9 cellular contexts compared by ENCODE assay signal in the genomic region with DNA sequence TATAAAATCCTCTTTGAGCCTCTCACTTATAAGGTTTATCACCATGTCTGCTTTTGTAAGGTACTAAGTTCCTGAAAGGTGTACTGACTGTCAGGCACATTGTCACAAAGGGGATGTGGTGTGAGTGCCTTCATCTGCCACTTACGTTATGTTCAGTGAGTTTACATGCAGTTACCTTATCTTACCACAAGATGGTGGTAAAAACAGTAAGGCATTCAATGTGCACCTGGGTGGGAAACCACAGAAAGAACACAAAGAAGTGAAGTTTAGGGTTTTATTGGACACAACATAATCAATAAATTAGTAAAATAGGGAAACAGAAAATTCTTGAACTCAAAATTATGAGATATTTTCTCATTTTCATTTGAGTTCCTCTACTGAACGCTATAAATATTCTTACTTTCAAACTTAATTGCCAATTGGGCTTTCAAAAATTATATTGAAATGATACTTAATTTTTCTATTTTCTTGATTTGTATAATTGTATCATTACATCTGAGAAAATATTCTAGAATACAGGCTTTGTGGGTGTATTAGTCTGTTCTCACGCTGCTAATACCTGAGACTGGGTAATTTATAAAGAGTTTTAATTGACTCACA.
DNase-seq lines count a peak whose midpoint lies in the region; ATAC-seq and TF ChIP-seq lines count a peak whose summit lies in the region.
"Had no signal": no experiment of that assay in that cellular context is flagged by ENCODE, and none has a peak within 500 bp of the region (broad histone marks: within the 10 kb centered on the region; RNA-seq: fewer than 3 reads in every experiment).

No MANE protein-coding gene starts in this region.

- peaks cover 23% of the 10 kb centered on the region for H3K9me3 Mint-ChIP-seq in WTC11

- TF ChIP-seq CTCF in WTC11 (IDR thresholded peaks at IDR 0.05) (peak; percentile 80), testis (IDR thresholded peaks at IDR 0.05) (peak; percentile 35 to 78 (median 63))

- H3K27me3 ChIP-seq in testis: no peaks in the 10 kb centered on the region

- H3K4me3 ChIP-seq in testis: no peak overlapping the region

- H3K9me3 ChIP-seq in testis: no peaks in the 10 kb centered on the region

- WGBS in testis, 2 donors: 42 to 49% methylated on average over 3 of the region's 3 CpGs

- CTCF ChIA-PET in WTC11 (lab: Charles Lee): no interaction called here

- no peaks in the 10 kb centered on the region for H3K4me1 ChIP-seq in testis

- POLR2A ChIA-PET in WTC11 (lab: Charles Lee): no interaction called here

- H3K36me3 ChIP-seq in testis (ENCODE audit: low read depth, missing control alignments): no peaks in the 10 kb centered on the region

- no peaks in the 10 kb centered on the region for H3K4me1 Mint-ChIP-seq in WTC11

- H3K27me3 Mint-ChIP-seq in WTC11 (ENCODE audit: low read depth): no peaks in the 10 kb centered on the region

- H3K27ac Mint-ChIP-seq in WTC11: no peak overlapping the region

- no peak for TF ChIP-seq POLR2A in testis (IDR thresholded peaks at IDR 0.05)

- ATAC-seq in GM18508 (IDR thresholded peaks at IDR 0.05; ENCODE audit: insufficient read depth, unreplicated experiment) (peak; percentile 91), HG02885 (IDR thresholded peaks at IDR 0.05; ENCODE audit: poor library complexity, unreplicated experiment) (peak; percentile 99), WTC11 (peak; percentile 81)

- peak; percentile 50 for DNase-seq in AG08395 (ENCODE audit: low spot score)
- peak; percentile 19 for DNase-seq in NCI-H1436 treated with DMSO at 0.1 percent for 48 hours (lab: John Stamatoyannopoulos, UW)
- no peak for DNase-seq in WTC11 (ENCODE audit: low spot score)
- DNase-seq in hepatic stellate cell (ENCODE audit: low spot score): peak; percentile 9
- peak; percentile 15 for DNase-seq in testis
- DNase-seq in central memory CD4-positive, alpha-beta T cell: no peak
- DNase-seq: left cardiac atrium had no signal

- no peak overlapping the region for H3K27ac ChIP-seq in testis

- H3K36me3 Mint-ChIP-seq in WTC11: peaks cover 3% of the 10 kb centered on the region; the same call in 1 of the 2 replicates

- no peak overlapping the region for H3K4me3 Mint-ChIP-seq in WTC11

- intact Hi-C loops in testis (cut with DNase I; ENCODE audit: low total_unique reads): no loop called here

TF ChIP-seq in WTC11, 78 proteins besides CTCF, POLR2A, EP300 and RAD21:
- TF ChIP-seq SP1 (CRISPR knock-in tag; conservative IDR thresholded peaks at IDR 0.05) (no peak), ZNF138 (CRISPR knock-in tag; conservative IDR thresholded peaks at IDR 0.05) (no peak), ESRRA (CRISPR knock-in tag; IDR thresholded peaks at IDR 0.05; ENCODE audit: borderline replicate concordance) (no peak), CREM (CRISPR knock-in tag; IDR thresholded peaks at IDR 0.05) (no peak), ZNF232 (CRISPR knock-in tag; IDR thresholded peaks at IDR 0.05) (no peak), FOXJ3 (CRISPR knock-in tag; IDR thresholded peaks at IDR 0.05; ENCODE audit: borderline replicate concordance) (no peak), TEAD1 (CRISPR knock-in tag; IDR thresholded peaks at IDR 0.05) (no peak), ZBTB43 (CRISPR knock-in tag; IDR thresholded peaks at IDR 0.05) (no peak), SMAD4 (CRISPR knock-in tag; IDR thresholded peaks at IDR 0.05) (no peak)
- TF ChIP-seq, protein P1, sequence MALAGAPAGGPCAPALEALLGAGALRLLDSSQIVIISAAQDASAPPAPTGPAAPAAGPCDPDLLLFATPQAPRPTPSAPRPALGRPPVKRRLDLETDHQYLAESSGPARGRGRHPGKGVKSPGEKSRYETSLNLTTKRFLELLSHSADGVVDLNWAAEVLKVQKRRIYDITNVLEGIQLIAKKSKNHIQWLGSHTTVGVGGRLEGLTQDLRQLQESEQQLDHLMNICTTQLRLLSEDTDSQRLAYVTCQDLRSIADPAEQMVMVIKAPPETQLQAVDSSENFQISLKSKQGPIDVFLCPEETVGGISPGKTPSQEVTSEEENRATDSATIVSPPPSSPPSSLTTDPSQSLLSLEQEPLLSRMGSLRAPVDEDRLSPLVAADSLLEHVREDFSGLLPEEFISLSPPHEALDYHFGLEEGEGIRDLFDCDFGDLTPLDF (CRISPR knock-in tag; IDR thresholded peaks at IDR 0.05): no peak
- TF ChIP-seq, protein P2, sequence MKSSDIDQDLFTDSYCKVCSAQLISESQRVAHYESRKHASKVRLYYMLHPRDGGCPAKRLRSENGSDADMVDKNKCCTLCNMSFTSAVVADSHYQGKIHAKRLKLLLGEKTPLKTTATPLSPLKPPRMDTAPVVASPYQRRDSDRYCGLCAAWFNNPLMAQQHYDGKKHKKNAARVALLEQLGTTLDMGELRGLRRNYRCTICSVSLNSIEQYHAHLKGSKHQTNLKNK (CRISPR knock-in tag; IDR thresholded peaks at IDR 0.05): no peak
- TF ChIP-seq, protein P3, sequence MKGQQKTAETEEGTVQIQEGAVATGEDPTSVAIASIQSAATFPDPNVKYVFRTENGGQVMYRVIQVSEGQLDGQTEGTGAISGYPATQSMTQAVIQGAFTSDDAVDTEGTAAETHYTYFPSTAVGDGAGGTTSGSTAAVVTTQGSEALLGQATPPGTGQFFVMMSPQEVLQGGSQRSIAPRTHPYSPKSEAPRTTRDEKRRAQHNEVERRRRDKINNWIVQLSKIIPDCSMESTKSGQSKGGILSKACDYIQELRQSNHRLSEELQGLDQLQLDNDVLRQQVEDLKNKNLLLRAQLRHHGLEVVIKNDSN (CRISPR knock-in tag; IDR thresholded peaks at IDR 0.05): no peak
TF ChIP-seq in WTC11: peak in this region for 0.

Comparison
In these comparisons a context has a peak if more than half of its experiments do, and no peak if none do; other contexts are left out.
1. DNase-seq: peak in AG08395 (single experiment), NCI-H1436 treated with DMSO at 0.1 percent for 48 hours (single experiment), hepatic stellate cell (single experiment) and testis (single experiment); none in WTC11 (single experiment) and central memory CD4-positive, alpha-beta T cell (single experiment).
2. Peak in every context shown above with its lines, with median percentiles within 50 percentile points of each other: ATAC-seq.